2 cellular contexts compared by ENCODE assay signal in the genomic region with DNA sequence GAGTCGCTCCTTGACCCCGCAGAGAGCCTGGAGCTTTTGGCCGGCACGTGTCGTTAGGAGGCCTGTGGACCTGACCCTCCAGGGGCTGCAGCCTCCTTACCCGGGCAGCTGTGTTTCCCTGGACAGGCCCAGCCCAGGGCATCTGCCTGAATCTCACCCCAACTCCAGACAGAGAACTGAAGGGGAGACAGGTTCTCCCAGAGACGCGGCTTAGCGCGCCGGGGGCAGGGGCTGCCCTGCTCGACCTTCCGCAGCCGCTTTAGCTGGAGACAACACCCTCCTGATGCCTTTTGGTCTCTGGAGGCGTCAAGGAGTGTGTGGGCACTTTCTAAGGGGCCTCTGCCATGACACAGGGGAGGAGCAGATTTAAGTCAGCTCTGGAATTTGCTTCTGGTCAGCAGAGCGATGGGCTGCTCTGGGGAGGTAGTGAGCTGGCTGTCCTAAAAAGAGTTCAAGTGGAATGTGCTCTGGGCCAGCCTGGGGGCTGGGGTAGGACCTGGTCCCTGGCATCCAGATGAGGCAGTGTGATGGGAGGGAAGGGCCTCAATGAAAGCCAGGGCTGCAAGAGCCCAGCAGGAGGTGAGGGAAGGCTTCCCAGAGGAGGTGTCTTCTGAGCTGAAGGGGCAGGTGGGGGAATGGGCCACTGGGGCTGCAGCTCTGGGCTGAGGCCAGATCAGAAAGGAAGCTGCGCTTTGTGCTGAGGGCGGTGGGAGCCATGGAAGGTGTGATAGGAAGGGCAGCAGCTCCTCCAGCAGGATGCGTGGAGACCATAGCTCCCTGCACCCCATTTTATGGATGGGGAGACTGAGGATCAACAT.
TF ChIP-seq lines count a peak whose summit lies in the region.

No MANE protein-coding gene starts in this region.

TF ChIP-seq in SK-N-SH, 30 proteins besides CTCF, POLR2A, EP300 and RAD21:
- TF ChIP-seq MXI1 (IDR thresholded peaks at IDR 0.05; ENCODE audit: low read depth, low read length) (no peak), SMC3 (IDR thresholded peaks at IDR 0.05; ENCODE audit: low read depth, low read length) (no peak), RFX5 (IDR thresholded peaks at IDR 0.05; ENCODE audit: low read length) (no peak), SIN3A (IDR thresholded peaks at IDR 0.05; ENCODE audit: borderline replicate concordance, low read depth, low read length) (no peak), RXRA (IDR thresholded peaks at IDR 0.05; ENCODE audit: borderline replicate concordance, low read depth) (no peak), FOSL2 (IDR thresholded peaks at IDR 0.05; ENCODE audit: borderline replicate concordance, low read depth) (no peak), FOXM1 (IDR thresholded peaks at IDR 0.05; ENCODE audit: low read depth) (no peak), ELF1 (IDR thresholded peaks at IDR 0.05) (no peak), YY1 (IDR thresholded peaks at IDR 0.05; ENCODE audit: low read depth) (no peak), GATA2 (CRISPR knock-in tag; IDR thresholded peaks at IDR 0.05) (no peak), TAF1 (IDR thresholded peaks at IDR 0.05; ENCODE audit: borderline replicate concordance, low read depth, low read length) (no peak), JUND (IDR thresholded peaks at IDR 0.05) (no peak)
- TF ChIP-seq, protein P1, sequence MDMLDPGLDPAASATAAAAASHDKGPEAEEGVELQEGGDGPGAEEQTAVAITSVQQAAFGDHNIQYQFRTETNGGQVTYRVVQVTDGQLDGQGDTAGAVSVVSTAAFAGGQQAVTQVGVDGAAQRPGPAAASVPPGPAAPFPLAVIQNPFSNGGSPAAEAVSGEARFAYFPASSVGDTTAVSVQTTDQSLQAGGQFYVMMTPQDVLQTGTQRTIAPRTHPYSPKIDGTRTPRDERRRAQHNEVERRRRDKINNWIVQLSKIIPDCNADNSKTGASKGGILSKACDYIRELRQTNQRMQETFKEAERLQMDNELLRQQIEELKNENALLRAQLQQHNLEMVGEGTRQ (IDR thresholded peaks at IDR 0.05; ENCODE audit: borderline replicate concordance, low read depth, low read length): no peak
- TF ChIP-seq, protein P2, sequence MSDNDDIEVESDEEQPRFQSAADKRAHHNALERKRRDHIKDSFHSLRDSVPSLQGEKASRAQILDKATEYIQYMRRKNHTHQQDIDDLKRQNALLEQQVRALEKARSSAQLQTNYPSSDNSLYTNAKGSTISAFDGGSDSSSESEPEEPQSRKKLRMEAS (IDR thresholded peaks at IDR 0.05; ENCODE audit: low read depth): no peak
- TF ChIP-seq, protein P3, sequence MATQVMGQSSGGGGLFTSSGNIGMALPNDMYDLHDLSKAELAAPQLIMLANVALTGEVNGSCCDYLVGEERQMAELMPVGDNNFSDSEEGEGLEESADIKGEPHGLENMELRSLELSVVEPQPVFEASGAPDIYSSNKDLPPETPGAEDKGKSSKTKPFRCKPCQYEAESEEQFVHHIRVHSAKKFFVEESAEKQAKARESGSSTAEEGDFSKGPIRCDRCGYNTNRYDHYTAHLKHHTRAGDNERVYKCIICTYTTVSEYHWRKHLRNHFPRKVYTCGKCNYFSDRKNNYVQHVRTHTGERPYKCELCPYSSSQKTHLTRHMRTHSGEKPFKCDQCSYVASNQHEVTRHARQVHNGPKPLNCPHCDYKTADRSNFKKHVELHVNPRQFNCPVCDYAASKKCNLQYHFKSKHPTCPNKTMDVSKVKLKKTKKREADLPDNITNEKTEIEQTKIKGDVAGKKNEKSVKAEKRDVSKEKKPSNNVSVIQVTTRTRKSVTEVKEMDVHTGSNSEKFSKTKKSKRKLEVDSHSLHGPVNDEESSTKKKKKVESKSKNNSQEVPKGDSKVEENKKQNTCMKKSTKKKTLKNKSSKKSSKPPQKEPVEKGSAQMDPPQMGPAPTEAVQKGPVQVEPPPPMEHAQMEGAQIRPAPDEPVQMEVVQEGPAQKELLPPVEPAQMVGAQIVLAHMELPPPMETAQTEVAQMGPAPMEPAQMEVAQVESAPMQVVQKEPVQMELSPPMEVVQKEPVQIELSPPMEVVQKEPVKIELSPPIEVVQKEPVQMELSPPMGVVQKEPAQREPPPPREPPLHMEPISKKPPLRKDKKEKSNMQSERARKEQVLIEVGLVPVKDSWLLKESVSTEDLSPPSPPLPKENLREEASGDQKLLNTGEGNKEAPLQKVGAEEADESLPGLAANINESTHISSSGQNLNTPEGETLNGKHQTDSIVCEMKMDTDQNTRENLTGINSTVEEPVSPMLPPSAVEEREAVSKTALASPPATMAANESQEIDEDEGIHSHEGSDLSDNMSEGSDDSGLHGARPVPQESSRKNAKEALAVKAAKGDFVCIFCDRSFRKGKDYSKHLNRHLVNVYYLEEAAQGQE (IDR thresholded peaks at IDR 0.05; ENCODE audit: low read depth, low read length): no peak

TF ChIP-seq in SK-N-SH treated with all-trans-retinoic acid at 6 μM for 48 hours, 23 proteins besides CTCF, POLR2A, EP300 and RAD21:
- TF ChIP-seq PPARA (CRISPR knock-in tag; IDR thresholded peaks at IDR 0.05; ENCODE audit: borderline replicate concordance): no peak
- TF ChIP-seq, protein P4, sequence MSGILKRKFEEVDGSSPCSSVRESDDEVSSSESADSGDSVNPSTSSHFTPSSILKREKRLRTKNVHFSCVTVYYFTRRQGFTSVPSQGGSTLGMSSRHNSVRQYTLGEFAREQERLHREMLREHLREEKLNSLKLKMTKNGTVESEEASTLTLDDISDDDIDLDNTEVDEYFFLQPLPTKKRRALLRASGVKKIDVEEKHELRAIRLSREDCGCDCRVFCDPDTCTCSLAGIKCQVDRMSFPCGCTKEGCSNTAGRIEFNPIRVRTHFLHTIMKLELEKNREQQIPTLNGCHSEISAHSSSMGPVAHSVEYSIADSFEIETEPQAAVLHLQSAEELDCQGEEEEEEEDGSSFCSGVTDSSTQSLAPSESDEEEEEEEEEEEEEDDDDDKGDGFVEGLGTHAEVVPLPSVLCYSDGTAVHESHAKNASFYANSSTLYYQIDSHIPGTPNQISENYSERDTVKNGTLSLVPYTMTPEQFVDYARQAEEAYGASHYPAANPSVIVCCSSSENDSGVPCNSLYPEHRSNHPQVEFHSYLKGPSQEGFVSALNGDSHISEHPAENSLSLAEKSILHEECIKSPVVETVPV (CRISPR knock-in tag; IDR thresholded peaks at IDR 0.05): no peak
- TF ChIP-seq, protein P5, sequence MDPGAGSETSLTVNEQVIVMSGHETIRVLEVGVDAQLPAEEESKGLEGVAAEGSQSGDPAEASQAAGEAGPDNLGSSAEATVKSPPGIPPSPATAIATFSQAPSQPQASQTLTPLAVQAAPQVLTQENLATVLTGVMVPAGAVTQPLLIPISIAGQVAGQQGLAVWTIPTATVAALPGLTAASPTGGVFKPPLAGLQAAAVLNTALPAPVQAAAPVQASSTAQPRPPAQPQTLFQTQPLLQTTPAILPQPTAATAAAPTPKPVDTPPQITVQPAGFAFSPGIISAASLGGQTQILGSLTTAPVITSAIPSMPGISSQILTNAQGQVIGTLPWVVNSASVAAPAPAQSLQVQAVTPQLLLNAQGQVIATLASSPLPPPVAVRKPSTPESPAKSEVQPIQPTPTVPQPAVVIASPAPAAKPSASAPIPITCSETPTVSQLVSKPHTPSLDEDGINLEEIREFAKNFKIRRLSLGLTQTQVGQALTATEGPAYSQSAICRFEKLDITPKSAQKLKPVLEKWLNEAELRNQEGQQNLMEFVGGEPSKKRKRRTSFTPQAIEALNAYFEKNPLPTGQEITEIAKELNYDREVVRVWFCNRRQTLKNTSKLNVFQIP (CRISPR knock-in tag; IDR thresholded peaks at IDR 0.05; ENCODE audit: borderline replicate concordance, low read depth): no peak
- TF ChIP-seq SNAI2 (CRISPR knock-in tag; IDR thresholded peaks at IDR 0.05): no peak
- TF ChIP-seq, protein P6, sequence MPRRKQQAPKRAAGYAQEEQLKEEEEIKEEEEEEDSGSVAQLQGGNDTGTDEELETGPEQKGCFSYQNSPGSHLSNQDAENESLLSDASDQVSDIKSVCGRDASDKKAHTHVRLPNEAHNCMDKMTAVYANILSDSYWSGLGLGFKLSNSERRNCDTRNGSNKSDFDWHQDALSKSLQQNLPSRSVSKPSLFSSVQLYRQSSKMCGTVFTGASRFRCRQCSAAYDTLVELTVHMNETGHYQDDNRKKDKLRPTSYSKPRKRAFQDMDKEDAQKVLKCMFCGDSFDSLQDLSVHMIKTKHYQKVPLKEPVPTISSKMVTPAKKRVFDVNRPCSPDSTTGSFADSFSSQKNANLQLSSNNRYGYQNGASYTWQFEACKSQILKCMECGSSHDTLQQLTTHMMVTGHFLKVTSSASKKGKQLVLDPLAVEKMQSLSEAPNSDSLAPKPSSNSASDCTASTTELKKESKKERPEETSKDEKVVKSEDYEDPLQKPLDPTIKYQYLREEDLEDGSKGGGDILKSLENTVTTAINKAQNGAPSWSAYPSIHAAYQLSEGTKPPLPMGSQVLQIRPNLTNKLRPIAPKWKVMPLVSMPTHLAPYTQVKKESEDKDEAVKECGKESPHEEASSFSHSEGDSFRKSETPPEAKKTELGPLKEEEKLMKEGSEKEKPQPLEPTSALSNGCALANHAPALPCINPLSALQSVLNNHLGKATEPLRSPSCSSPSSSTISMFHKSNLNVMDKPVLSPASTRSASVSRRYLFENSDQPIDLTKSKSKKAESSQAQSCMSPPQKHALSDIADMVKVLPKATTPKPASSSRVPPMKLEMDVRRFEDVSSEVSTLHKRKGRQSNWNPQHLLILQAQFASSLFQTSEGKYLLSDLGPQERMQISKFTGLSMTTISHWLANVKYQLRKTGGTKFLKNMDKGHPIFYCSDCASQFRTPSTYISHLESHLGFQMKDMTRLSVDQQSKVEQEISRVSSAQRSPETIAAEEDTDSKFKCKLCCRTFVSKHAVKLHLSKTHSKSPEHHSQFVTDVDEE (CRISPR knock-in tag; IDR thresholded peaks at IDR 0.05): no peak
